In the genomic region with DNA sequence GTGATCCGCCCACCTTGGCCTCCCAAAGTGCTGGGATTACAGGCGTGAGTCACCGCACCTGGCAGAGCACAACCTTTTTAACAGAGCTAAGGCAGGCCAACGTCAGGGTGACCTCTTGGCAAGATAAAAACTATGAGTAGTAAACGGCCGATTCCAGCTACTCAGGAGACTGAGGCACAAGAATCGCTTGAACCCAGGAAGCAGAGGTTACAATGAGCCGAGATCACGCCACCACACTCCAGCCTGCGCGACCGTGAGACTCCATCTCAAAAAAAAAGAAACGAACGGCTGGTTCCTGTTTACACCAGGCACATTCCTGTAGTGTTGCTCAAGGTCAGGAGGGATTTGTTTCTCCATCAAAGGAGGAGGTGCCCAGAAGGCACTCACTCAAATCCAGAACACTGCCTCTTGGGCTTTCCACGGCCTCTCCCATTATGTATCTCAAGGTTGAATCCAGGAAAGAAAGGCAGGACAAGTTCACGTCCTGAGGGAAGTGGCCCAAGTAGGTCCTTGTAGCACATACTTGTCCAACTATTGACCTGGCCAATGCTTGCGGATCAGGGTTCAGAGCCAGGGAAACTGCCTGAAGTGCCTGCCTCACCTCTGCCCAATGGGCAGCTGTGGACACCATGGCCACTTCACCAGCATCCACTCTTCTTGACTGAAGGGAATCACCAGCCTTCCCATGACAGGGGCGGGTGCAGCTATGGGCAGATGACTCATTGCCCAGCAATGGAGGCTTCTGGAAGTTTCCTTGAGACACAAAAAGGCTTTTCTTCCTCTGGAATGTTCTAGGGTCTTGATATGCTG, we compare ENCODE assay signal across 1 cellular context.
TF ChIP-seq lines count a peak whose summit lies in the region.

No MANE protein-coding gene starts in this region.

TF ChIP-seq in SK-N-SH treated with all-trans-retinoic acid at 6 μM for 48 hours, 23 proteins besides CTCF, POLR2A, EP300 and RAD21 (continued from another document):
- TF ChIP-seq, protein P1, sequence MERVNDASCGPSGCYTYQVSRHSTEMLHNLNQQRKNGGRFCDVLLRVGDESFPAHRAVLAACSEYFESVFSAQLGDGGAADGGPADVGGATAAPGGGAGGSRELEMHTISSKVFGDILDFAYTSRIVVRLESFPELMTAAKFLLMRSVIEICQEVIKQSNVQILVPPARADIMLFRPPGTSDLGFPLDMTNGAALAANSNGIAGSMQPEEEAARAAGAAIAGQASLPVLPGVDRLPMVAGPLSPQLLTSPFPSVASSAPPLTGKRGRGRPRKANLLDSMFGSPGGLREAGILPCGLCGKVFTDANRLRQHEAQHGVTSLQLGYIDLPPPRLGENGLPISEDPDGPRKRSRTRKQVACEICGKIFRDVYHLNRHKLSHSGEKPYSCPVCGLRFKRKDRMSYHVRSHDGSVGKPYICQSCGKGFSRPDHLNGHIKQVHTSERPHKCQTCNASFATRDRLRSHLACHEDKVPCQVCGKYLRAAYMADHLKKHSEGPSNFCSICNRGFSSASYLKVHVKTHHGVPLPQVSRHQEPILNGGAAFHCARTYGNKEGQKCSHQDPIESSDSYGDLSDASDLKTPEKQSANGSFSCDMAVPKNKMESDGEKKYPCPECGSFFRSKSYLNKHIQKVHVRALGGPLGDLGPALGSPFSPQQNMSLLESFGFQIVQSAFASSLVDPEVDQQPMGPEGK (CRISPR knock-in tag; IDR thresholded peaks at IDR 0.05; ENCODE audit: borderline replicate concordance) = no peak
- no peak for TF ChIP-seq ZFP3 (CRISPR knock-in tag; IDR thresholded peaks at IDR 0.05)
- TF ChIP-seq BACH2 (CRISPR knock-in tag; IDR thresholded peaks at IDR 0.05; ENCODE audit: borderline replicate concordance) = no peak
- no peak for TF ChIP-seq ZNF565 (CRISPR knock-in tag; conservative IDR thresholded peaks at IDR 0.05; ENCODE audit: low read depth)
- TF ChIP-seq TOX (CRISPR knock-in tag; IDR thresholded peaks at IDR 0.05; ENCODE audit: borderline replicate concordance) = no peak
- no peak for TF ChIP-seq CSDC2 (CRISPR knock-in tag; IDR thresholded peaks at IDR 0.05)
- TF ChIP-seq ZFP30 (CRISPR knock-in tag; IDR thresholded peaks at IDR 0.05) = no peak
- TF ChIP-seq ZC3H10 (CRISPR knock-in tag; IDR thresholded peaks at IDR 0.05) = no peak
- TF ChIP-seq, protein P2, sequence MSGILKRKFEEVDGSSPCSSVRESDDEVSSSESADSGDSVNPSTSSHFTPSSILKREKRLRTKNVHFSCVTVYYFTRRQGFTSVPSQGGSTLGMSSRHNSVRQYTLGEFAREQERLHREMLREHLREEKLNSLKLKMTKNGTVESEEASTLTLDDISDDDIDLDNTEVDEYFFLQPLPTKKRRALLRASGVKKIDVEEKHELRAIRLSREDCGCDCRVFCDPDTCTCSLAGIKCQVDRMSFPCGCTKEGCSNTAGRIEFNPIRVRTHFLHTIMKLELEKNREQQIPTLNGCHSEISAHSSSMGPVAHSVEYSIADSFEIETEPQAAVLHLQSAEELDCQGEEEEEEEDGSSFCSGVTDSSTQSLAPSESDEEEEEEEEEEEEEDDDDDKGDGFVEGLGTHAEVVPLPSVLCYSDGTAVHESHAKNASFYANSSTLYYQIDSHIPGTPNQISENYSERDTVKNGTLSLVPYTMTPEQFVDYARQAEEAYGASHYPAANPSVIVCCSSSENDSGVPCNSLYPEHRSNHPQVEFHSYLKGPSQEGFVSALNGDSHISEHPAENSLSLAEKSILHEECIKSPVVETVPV (CRISPR knock-in tag; IDR thresholded peaks at IDR 0.05) = no peak
